In the genomic region with DNA sequence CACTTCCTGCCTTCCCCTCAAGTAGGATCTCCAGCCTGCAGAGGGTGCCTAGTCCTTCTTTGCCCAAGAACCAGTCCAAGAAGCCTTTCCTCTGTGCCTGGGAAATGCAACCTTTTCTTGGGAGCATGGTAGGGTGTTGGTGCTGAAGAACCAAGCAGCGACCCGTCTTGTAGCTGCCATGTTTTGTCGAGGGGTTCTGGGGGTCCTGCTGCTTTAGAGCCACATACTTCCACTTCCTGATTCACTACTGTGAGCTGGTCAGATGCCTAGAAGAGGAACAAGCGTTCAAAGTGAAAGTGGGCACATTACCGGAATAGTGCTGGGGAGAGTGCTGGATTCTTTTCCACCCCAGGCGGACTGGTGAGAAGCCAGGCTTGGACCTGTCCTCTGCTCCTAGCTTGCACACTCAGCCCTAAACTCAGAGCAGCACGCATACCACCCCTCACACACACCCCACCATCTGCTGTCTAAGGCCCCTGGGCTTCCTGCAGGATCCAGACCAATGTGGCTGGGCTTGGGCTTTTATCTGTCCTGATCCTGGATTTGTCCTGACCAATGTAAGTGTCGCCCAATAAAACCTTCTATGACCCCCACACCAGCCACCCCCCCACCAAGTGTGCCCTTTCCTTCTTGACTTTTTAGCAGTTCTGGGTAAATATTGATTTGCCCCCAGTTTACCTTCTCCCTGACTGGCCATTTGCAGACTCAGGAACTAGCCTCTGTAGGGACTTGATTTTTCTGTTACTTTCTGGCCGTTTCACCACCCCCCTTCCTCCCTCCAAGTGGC, we compare ENCODE assay signal across 6 cellular contexts. TPM values are rescaled to one million over a fixed set of nuclear protein-coding genes. Genes with fewer than 3 reads are reported as not detected.
DNase-seq lines count a peak whose midpoint lies in the region; ATAC-seq and TF ChIP-seq lines count a peak whose summit lies in the region.

No MANE protein-coding gene starts in this region.

- no peak overlapping the region for H2BK120ac ChIP-seq in mesendoderm (ENCODE audit: low read depth, low read length)

- H3K79me2 ChIP-seq in mesendoderm (ENCODE audit: control insufficient read depth, insufficient read depth, low read length): no peaks in the 10 kb centered on the region

- peaks cover 0 to 25% (median 5%) of the 10 kb centered on the region in 4 donors for H3K4me1 ChIP-seq in right lobe of liver
- peaks cover 3% of the 10 kb centered on the region for H3K4me1 ChIP-seq in mesendoderm (ENCODE audit: control insufficient read depth, low read depth, low read length)

- H3K4me2 ChIP-seq in mesendoderm (ENCODE audit: low read length): no peak overlapping the region

- TF ChIP-seq CTCF in right lobe of liver (IDR thresholded peaks at IDR 0.05): no peak

- 3% methylated on average over 3 of the region's 9 CpGs for WGBS in right lobe of liver (ENCODE audit: insufficient coverage, low coverage, low lambda C conversion rate, missing lambda C conversion rate)
- no CpG with 5 or more reads among the region's 9 CpGs for WGBS in mesendoderm (ENCODE audit: extremely low coverage, insufficient coverage, low lambda C conversion rate)

- DNase-seq in EH (ENCODE audit: low read depth): peak; percentile 45
- peak; percentile 16 for DNase-seq in RPMI7951 (ENCODE audit: low read depth)
- DNase-seq in right lobe of liver: peak in 1 of 3 donors; percentile 21
- DNase-seq in NCI-H2227 (lab: John Stamatoyannopoulos, UW; ENCODE audit: unreplicated experiment): no peak
- no peak for DNase-seq in NCI-H1436 (lab: John Stamatoyannopoulos, UW)
- no peak for DNase-seq in mesendoderm

- H3K9ac ChIP-seq in mesendoderm (ENCODE audit: low read length): no peak overlapping the region

- H2BK15ac ChIP-seq in mesendoderm (replicated peaks; ENCODE audit: low read depth): no peak overlapping the region

- H2BK5ac ChIP-seq in mesendoderm (ENCODE audit: low read length): no peak overlapping the region

- H3K79me1 ChIP-seq in mesendoderm (ENCODE audit: low read length): no peaks in the 10 kb centered on the region

- H2AK5ac ChIP-seq in mesendoderm (ENCODE audit: low read length): no peak overlapping the region

- no peaks in the 10 kb centered on the region for H3K9me3 ChIP-seq in right lobe of liver

- H3K23ac ChIP-seq in mesendoderm (ENCODE audit: low read length): no peak overlapping the region

- no peak overlapping the region for H4K8ac ChIP-seq in mesendoderm (ENCODE audit: low read depth, low read length)

- no peak overlapping the region for H4K5ac ChIP-seq in mesendoderm (ENCODE audit: low read length)

- peak; percentile 24 to 55 (median 47) for ATAC-seq in right lobe of liver

- no peak overlapping the region for H3K18ac ChIP-seq in mesendoderm (ENCODE audit: low read length)

- H3K4me3 ChIP-seq in right lobe of liver: no peak overlapping the region
- H3K4me3 ChIP-seq in mesendoderm (ENCODE audit: low read length): no peak overlapping the region

- peaks cover 36 to 65% of the 10 kb centered on the region in 2 donors for H3K27me3 ChIP-seq in right lobe of liver
- H3K27me3 ChIP-seq in mesendoderm (ENCODE audit: insufficient read depth, low read length, poor library complexity): peaks cover 80% of the 10 kb centered on the region

- H3K4ac ChIP-seq in mesendoderm (ENCODE audit: low read depth, low read length): no peak overlapping the region

- H3K36me3 ChIP-seq in right lobe of liver: no peaks in the 10 kb centered on the region
- H3K36me3 ChIP-seq in mesendoderm (ENCODE audit: control insufficient read depth, insufficient read depth, low read length): no peaks in the 10 kb centered on the region

- H3K27ac ChIP-seq in right lobe of liver (no peak overlapping the region), mesendoderm (ENCODE audit: low read depth, low read length) (no peak overlapping the region)

- TF ChIP-seq POLR2A in right lobe of liver (IDR thresholded peaks at IDR 0.05): no peak

- no peak overlapping the region for H3K56ac ChIP-seq in mesendoderm (ENCODE audit: low read length)

- intact Hi-C loops in right lobe of liver (cut with DNase I): loop anchor here in 1 of 2 donors (10.0 kb wide), 1 partner anchor 823 kb away; no protein-coding TSS in a partner anchor

RNA-seq across cellular contexts. Expression of a gene that starts 1.5 kb away (rescaled TPM):
- 1.7 and 2.3 TPM in 2 replicates for total RNA-seq in RPMI7951 (2014; rRNA removed; shearing (Covaris generic))
- total RNA-seq in right lobe of liver: not detected
- 0.04 TPM for polyA plus RNA-seq in mesendoderm (2013, experiment 1 of 2)
- polyA plus RNA-seq in mesendoderm (2013, experiment 2 of 2): 0.06 TPM

RNA-seq across cellular contexts. Expression of a gene that starts 16.4 kb away (rescaled TPM):
- 1.4 and 1.9 TPM in 2 replicates for total RNA-seq in RPMI7951 (2014; rRNA removed; shearing (Covaris generic))
- total RNA-seq in right lobe of liver: not detected
- polyA plus RNA-seq in mesendoderm (2013, experiment 1 of 2): not detected
- polyA plus RNA-seq in mesendoderm (2013, experiment 2 of 2): not detected

RNA-seq across cellular contexts. Expression of a gene that starts 27.3 kb away (rescaled TPM):
- 12.9 and 18.7 TPM in 2 replicates for total RNA-seq in RPMI7951 (2014; rRNA removed; shearing (Covaris generic))
- not detected for total RNA-seq in right lobe of liver
- polyA plus RNA-seq in mesendoderm (2013, experiment 1 of 2): not detected
- polyA plus RNA-seq in mesendoderm (2013, experiment 2 of 2): not detected

RNA-seq across cellular contexts. Expression of a gene that starts 36.1 kb away (rescaled TPM):
- total RNA-seq in RPMI7951 (2014; rRNA removed; shearing (Covaris generic)): 0.12 TPM in 1 of 2 replicates, not detected in the other
- under 1 TPM in 1 of 6 experiments, not detected in 5; 0.09 TPM for total RNA-seq in right lobe of liver
- polyA plus RNA-seq in mesendoderm (2013, experiment 1 of 2): not detected
- polyA plus RNA-seq in mesendoderm (2013, experiment 2 of 2): not detected

RNA-seq across cellular contexts. Expression of a gene that starts 41.2 kb away (rescaled TPM):
- total RNA-seq in RPMI7951 (2014; rRNA removed; shearing (Covaris generic)): not detected in 2 replicates
- not detected for total RNA-seq in right lobe of liver
- 32.8 TPM for polyA plus RNA-seq in mesendoderm (2013, experiment 1 of 2)
- 29.6 TPM for polyA plus RNA-seq in mesendoderm (2013, experiment 2 of 2)

Comparison
In these comparisons a context has a peak if more than half of its experiments do, and no peak if none do; other contexts are left out.
1. DNase-seq: peak in EH (single experiment) and RPMI7951 (single experiment); none in NCI-H2227 (single experiment), NCI-H1436 (single experiment) and mesendoderm (single experiment).
2. RNA of a gene that starts 27.3 kb away (total RNA-seq): 12.9 to 18.7 TPM in RPMI7951; not detected in right lobe of liver; every median in the first group is over 10 times any median in the second.